ENCODE assay signal across 1 cellular context in the genomic region with DNA sequence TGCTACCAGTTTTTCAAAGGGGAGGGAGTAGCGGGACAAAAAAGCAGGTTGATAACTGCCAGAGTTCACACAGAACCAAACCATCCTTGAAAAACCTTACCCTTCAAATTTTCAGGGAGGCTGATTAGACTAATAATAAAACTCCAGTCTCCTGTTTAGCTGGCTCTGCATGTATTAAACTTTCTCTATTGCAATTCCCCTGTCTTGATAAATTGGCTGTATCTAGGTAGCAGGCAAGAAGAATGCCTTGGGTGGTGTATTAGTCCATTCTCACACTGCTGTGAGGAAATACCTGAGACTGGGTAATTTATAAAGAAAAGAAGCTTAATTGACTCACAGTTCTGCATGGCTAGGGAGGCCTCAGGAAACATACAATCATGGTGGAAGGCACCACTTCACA.
TF ChIP-seq lines count a peak whose summit lies in the region.

No MANE protein-coding gene starts in this region.

TF ChIP-seq in WTC11, 78 proteins besides CTCF, POLR2A, EP300 and RAD21 (continued from another document):
- TF ChIP-seq GTF2I (CRISPR knock-in tag; conservative IDR thresholded peaks at IDR 0.05) (no peak), RELA (CRISPR knock-in tag; IDR thresholded peaks at IDR 0.05; ENCODE audit: borderline replicate concordance) (no peak), ATF1 (CRISPR knock-in tag; IDR thresholded peaks at IDR 0.05) (no peak), FOXJ3 (CRISPR knock-in tag; IDR thresholded peaks at IDR 0.05; ENCODE audit: borderline replicate concordance) (no peak), NFATC4 (CRISPR knock-in tag; IDR thresholded peaks at IDR 0.05) (no peak), ZNF671 (CRISPR knock-in tag; IDR thresholded peaks at IDR 0.05) (no peak), TEAD1 (CRISPR knock-in tag; IDR thresholded peaks at IDR 0.05) (no peak), MYBL2 (CRISPR knock-in tag; IDR thresholded peaks at IDR 0.05) (no peak), SP1 (CRISPR knock-in tag; conservative IDR thresholded peaks at IDR 0.05) (no peak), ZNF263 (CRISPR knock-in tag; IDR thresholded peaks at IDR 0.05; ENCODE audit: low read depth) (no peak), ZNF416 (CRISPR knock-in tag; IDR thresholded peaks at IDR 0.05) (no peak), ZNF219 (CRISPR knock-in tag; IDR thresholded peaks at IDR 0.05; ENCODE audit: borderline replicate concordance) (no peak), NR1H2 (CRISPR knock-in tag; IDR thresholded peaks at IDR 0.05) (no peak), NFE2L1 (CRISPR knock-in tag; IDR thresholded peaks at IDR 0.05) (no peak)
- TF ChIP-seq, protein P1, sequence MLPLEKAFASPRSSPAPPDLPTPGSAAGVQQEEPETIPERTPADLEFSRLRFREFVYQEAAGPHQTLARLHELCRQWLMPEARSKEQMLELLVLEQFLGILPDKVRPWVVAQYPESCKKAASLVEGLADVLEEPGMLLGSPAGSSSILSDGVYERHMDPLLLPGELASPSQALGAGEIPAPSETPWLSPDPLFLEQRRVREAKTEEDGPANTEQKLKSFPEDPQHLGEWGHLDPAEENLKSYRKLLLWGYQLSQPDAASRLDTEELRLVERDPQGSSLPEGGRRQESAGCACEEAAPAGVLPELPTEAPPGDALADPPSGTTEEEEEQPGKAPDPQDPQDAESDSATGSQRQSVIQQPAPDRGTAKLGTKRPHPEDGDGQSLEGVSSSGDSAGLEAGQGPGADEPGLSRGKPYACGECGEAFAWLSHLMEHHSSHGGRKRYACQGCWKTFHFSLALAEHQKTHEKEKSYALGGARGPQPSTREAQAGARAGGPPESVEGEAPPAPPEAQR (CRISPR knock-in tag; IDR thresholded peaks at IDR 0.05): no peak
- TF ChIP-seq, protein P2, sequence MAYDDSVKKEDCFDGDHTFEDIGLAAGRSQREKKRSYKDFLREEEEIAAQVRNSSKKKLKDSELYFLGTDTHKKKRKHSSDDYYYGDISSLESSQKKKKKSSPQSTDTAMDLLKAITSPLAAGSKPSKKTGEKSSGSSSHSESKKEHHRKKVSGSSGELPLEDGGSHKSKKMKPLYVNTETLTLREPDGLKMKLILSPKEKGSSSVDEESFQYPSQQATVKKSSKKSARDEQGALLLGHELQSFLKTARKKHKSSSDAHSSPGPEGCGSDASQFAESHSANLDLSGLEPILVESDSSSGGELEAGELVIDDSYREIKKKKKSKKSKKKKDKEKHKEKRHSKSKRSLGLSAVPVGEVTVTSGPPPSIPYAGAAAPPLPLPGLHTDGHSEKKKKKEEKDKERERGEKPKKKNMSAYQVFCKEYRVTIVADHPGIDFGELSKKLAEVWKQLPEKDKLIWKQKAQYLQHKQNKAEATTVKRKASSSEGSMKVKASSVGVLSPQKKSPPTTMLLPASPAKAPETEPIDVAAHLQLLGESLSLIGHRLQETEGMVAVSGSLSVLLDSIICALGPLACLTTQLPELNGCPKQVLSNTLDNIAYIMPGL (CRISPR knock-in tag; IDR thresholded peaks at IDR 0.05): no peak
- TF ChIP-seq, protein P3, sequence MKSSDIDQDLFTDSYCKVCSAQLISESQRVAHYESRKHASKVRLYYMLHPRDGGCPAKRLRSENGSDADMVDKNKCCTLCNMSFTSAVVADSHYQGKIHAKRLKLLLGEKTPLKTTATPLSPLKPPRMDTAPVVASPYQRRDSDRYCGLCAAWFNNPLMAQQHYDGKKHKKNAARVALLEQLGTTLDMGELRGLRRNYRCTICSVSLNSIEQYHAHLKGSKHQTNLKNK (CRISPR knock-in tag; IDR thresholded peaks at IDR 0.05): no peak
- TF ChIP-seq, protein P4, sequence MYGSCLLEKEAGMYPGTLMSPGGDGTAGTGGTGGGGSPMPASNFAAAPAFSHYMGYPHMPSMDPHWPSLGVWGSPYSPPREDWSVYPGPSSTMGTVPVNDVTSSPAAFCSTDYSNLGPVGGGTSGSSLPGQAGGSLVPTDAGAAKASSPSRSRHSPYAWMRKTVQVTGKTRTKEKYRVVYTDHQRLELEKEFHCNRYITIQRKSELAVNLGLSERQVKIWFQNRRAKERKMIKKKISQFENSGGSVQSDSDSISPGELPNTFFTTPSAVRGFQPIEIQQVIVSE (CRISPR knock-in tag; IDR thresholded peaks at IDR 0.05; ENCODE audit: borderline replicate concordance): no peak
- TF ChIP-seq, protein P5, sequence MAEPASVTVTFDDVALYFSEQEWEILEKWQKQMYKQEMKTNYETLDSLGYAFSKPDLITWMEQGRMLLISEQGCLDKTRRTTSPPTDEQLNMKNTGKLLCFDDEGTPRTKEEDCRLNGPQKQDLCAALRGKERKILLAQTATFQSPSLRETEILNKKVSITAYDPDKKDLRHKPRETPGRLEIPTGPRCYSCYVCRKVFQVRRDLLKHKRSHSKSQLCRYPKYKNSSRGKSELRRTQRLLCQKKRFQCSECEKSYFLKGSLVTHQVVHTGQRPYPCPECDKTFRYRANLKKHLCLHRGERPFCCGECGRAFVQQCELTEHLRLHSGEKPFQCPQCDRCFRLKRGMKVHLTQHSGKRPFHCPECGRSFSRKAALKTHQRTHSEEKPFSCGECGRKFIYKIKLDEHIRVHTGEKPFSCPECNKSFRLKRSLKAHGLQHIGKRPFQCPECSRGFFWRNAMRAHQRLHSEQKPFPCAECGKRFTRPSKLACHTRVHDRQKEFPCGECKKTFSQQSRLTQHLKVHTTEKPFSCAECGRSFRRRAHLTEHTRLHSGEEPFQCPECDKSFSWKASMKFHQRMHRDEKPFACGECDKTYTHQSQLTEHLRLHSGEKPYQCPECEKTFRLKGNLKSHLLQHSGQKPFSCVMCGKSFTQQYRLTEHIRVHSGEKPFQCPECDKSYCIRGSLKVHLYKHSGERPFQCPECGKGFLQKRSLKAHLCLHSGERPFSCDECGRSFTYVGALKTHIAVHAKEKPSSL (CRISPR knock-in tag; conservative IDR thresholded peaks at IDR 0.05): no peak
